Comparison of ENCODE assay signal across 17 cellular contexts in the genomic region with DNA sequence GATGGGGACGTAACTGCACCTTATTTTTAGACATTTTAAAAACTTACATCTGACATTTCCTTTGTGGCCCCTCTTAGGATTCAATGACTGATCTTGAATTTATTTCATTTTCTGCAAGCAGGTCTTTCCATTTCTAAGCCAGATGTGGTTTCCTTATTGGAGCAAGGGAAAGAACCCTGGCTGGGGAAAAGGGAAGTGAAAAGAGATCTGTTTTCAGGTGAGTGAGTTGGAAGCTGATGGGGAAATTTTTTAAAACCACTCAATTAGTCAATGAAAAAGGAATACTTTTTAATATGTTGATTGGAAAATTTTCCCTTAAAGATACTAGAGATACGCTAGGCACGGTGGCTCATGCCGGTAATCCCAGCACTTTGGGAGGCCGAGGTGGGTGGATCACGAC. TPM values are rescaled to one million over a fixed set of nuclear protein-coding genes. Genes with fewer than 3 reads are reported as not detected.
DNase-seq lines count a peak whose midpoint lies in the region; ATAC-seq and TF ChIP-seq lines count a peak whose summit lies in the region.
"Had no signal": no experiment of that assay in that cellular context is flagged by ENCODE, and none has a peak within 500 bp of the region (broad histone marks: within the 10 kb centered on the region; RNA-seq: fewer than 3 reads in every experiment).

No MANE protein-coding gene starts in this region.

- peaks cover 7% of the 10 kb centered on the region for H3K4me1 Mint-ChIP-seq in activated naive CD8-positive, alpha-beta T cell (ENCODE audit: low read depth)
- peaks cover 9% of the 10 kb centered on the region for H3K4me1 Mint-ChIP-seq in activated naive CD8-positive, alpha-beta T cell treated with anti-CD3 and anti-CD28 coated beads for 36 hours
- H3K4me1 Mint-ChIP-seq in T-cell (peaks cover 0 to 19% (median 14%) of the 10 kb centered on the region in 3 donors), glutamatergic neuron (ENCODE audit: low read depth, unreplicated experiment) (peaks cover 4% of the 10 kb centered on the region), immature natural killer cell (peaks cover 8 to 21% of the 10 kb centered on the region in 2 donors)
- peaks cover 5% of the 10 kb centered on the region for H3K4me1 Mint-ChIP-seq in stimulated activated memory B cell treated with anti-CD40 and anti-IgM and Interleukin-4, amounts not matched to agents 10 μg/mL and 1 μg/mL and 100 μg/mL, for 72 hours

- no peak for TF ChIP-seq CTCF in glutamatergic neuron (IDR thresholded peaks at IDR 0.05; ENCODE audit: partially characterized antibody, unreplicated experiment)

- CTCF ChIA-PET in T-cell (lab: Charles Lee) = interaction anchor here in 1 of 2 donors (0.6 kb wide), 1 partner anchor 67 kb away, joined by 3 read pairs; no protein-coding TSS in a partner anchor

- H3K36me3 Mint-ChIP-seq in activated naive CD8-positive, alpha-beta T cell = peaks cover 47% of the 10 kb centered on the region
- H3K36me3 Mint-ChIP-seq in activated naive CD8-positive, alpha-beta T cell treated with anti-CD3 and anti-CD28 coated beads for 36 hours = peaks cover 68% of the 10 kb centered on the region
- H3K36me3 Mint-ChIP-seq in T-cell = peaks cover 67% of the 10 kb centered on the region
- H3K36me3 Mint-ChIP-seq in glutamatergic neuron (ENCODE audit: unreplicated experiment) = peaks cover 59% of the 10 kb centered on the region
- H3K36me3 Mint-ChIP-seq in stimulated activated memory B cell treated with anti-CD40 and anti-IgM and Interleukin-4, amounts not matched to agents 10 μg/mL and 1 μg/mL and 100 μg/mL, for 72 hours = peaks cover 67% of the 10 kb centered on the region
- peaks cover 52 to 70% (median 61%) of the 10 kb centered on the region in 3 donors for H3K36me3 Mint-ChIP-seq in immature natural killer cell

- DNase-seq in activated naive CD8-positive, alpha-beta T cell treated with anti-CD3 and anti-CD28 coated beads for 36 hours = no peak
- no peak for DNase-seq in T-cell
- no peak for DNase-seq in glutamatergic neuron
- DNase-seq in KBM-7 = no peak
- no peak for DNase-seq in immature natural killer cell
- DNase-seq: C1 segment of cervical spinal cord, DMS79, GM23248, NCI-H1436, NCI-H2029, NCI-H345, NCI-H526, PC-3, SIG-M5 had no signal

- no peak for ATAC-seq in T-cell (replicated peaks in 1 of 4)
- no peak for ATAC-seq in stimulated activated memory B cell treated with anti-CD40 and anti-IgM and Interleukin-4, amounts not matched to agents 10 μg/mL and 1 μg/mL and 100 μg/mL, for 72 hours
- no peak for ATAC-seq in GM21737 (IDR thresholded peaks at IDR 0.05; ENCODE audit: unreplicated experiment)
- ATAC-seq: PC-3 had no signal

- POLR2A ChIA-PET in T-cell (lab: Charles Lee) = interaction anchor here in 1 of 2 donors (0.7 kb wide), 1 partner anchor 61 kb away, joined by 6 read pairs; no protein-coding TSS in a partner anchor

- no peak overlapping the region for H3K27ac Mint-ChIP-seq in activated naive CD8-positive, alpha-beta T cell
- H3K27ac Mint-ChIP-seq in activated naive CD8-positive, alpha-beta T cell treated with anti-CD3 and anti-CD28 coated beads for 36 hours = no peak overlapping the region
- H3K27ac Mint-ChIP-seq in T-cell (no peak overlapping the region), glutamatergic neuron (ENCODE audit: unreplicated experiment) (peak overlapping the region; percentile 23), immature natural killer cell (peak overlapping the region in 1 of 6 donors; percentile 30)
- peak overlapping the region; percentile 27 for H3K27ac Mint-ChIP-seq in stimulated activated memory B cell treated with anti-CD40 and anti-IgM and Interleukin-4, amounts not matched to agents 10 μg/mL and 1 μg/mL and 100 μg/mL, for 72 hours

- H3K27me3 Mint-ChIP-seq in activated naive CD8-positive, alpha-beta T cell = no peaks in the 10 kb centered on the region
- no peaks in the 10 kb centered on the region for H3K27me3 Mint-ChIP-seq in activated naive CD8-positive, alpha-beta T cell treated with anti-CD3 and anti-CD28 coated beads for 36 hours
- no peaks in the 10 kb centered on the region for H3K27me3 Mint-ChIP-seq in T-cell
- H3K27me3 Mint-ChIP-seq in glutamatergic neuron (ENCODE audit: unreplicated experiment) = peaks cover 5% of the 10 kb centered on the region
- H3K27me3 Mint-ChIP-seq in stimulated activated memory B cell treated with anti-CD40 and anti-IgM and Interleukin-4, amounts not matched to agents 10 μg/mL and 1 μg/mL and 100 μg/mL, for 72 hours = no peaks in the 10 kb centered on the region
- H3K27me3 Mint-ChIP-seq in immature natural killer cell (ENCODE audit: low read depth in 3 of 3) = peaks cover 0 to 7% (median 1%) of the 10 kb centered on the region in 3 donors

- in situ Hi-C loops in KBM-7 (cut with MboI; ENCODE audit: low pct_unique_long_range_greater_than_20kb, low sequenced_read_pairs) = no loop called here

- peaks cover 20% of the 10 kb centered on the region for H3K9me3 Mint-ChIP-seq in activated naive CD8-positive, alpha-beta T cell (ENCODE audit: low read depth)
- peaks cover 52% of the 10 kb centered on the region for H3K9me3 Mint-ChIP-seq in activated naive CD8-positive, alpha-beta T cell treated with anti-CD3 and anti-CD28 coated beads for 36 hours
- peaks cover 17 to 43% (median 30%) of the 10 kb centered on the region in 3 donors for H3K9me3 Mint-ChIP-seq in T-cell
- peaks cover 32% of the 10 kb centered on the region for H3K9me3 Mint-ChIP-seq in glutamatergic neuron (ENCODE audit: unreplicated experiment)
- peaks cover 22% of the 10 kb centered on the region for H3K9me3 Mint-ChIP-seq in stimulated activated memory B cell treated with anti-CD40 and anti-IgM and Interleukin-4, amounts not matched to agents 10 μg/mL and 1 μg/mL and 100 μg/mL, for 72 hours
- H3K9me3 Mint-ChIP-seq in immature natural killer cell = peaks cover 39 to 65% (median 55%) of the 10 kb centered on the region in 6 donors

- peak overlapping the region; percentile 32 for H3K4me3 Mint-ChIP-seq in activated naive CD8-positive, alpha-beta T cell
- H3K4me3 Mint-ChIP-seq in activated naive CD8-positive, alpha-beta T cell treated with anti-CD3 and anti-CD28 coated beads for 36 hours = no peak overlapping the region
- peak overlapping the region in 2 of 3 donors; percentile 9 to 20 for H3K4me3 Mint-ChIP-seq in T-cell
- H3K4me3 Mint-ChIP-seq in glutamatergic neuron (ENCODE audit: unreplicated experiment) = no peak overlapping the region
- no peak overlapping the region for H3K4me3 Mint-ChIP-seq in stimulated activated memory B cell treated with anti-CD40 and anti-IgM and Interleukin-4, amounts not matched to agents 10 μg/mL and 1 μg/mL and 100 μg/mL, for 72 hours
- no peak overlapping the region for H3K4me3 Mint-ChIP-seq in immature natural killer cell

RNA-seq across cellular contexts. Expression of a gene that starts 2.6 kb away (rescaled TPM):
- 10 to 100 TPM; 17.0 TPM for total RNA-seq in activated naive CD8-positive, alpha-beta T cell treated with anti-CD3 and anti-CD28 coated beads for 36 hours
- 10 to 100 TPM; 12.6 to 20.8 (median 20.3) TPM for total RNA-seq in T-cell
- total RNA-seq in glutamatergic neuron (ENCODE audit: unreplicated experiment) = 32.3 TPM
- polyA plus RNA-seq in immature natural killer cell = 10 to 100 TPM; 12.8 to 15.8 (median 14.4) TPM

RNA-seq across cellular contexts. Expression of a gene that starts 46.0 kb away (rescaled TPM):
- total RNA-seq in activated naive CD8-positive, alpha-beta T cell treated with anti-CD3 and anti-CD28 coated beads for 36 hours = 10 to 100 TPM; 17.0 to 19.6 TPM
- 10 to 100 TPM; 26.6 to 38.9 (median 35.9) TPM for total RNA-seq in T-cell
- 76.7 TPM for total RNA-seq in glutamatergic neuron (ENCODE audit: unreplicated experiment)
- polyA plus RNA-seq in immature natural killer cell = 10 to 100 TPM in 2 of 3 donors, 1 to 10 TPM in 1; 8.1 to 14.7 (median 11.7) TPM

RNA-seq across cellular contexts. Expression of a gene that starts 46.7 kb away (rescaled TPM):
- 1 to 10 TPM; 1.4 TPM for total RNA-seq in activated naive CD8-positive, alpha-beta T cell treated with anti-CD3 and anti-CD28 coated beads for 36 hours
- total RNA-seq in T-cell (1 to 10 TPM; 4.9 to 6.0 (median 5.1) TPM), glutamatergic neuron (ENCODE audit: unreplicated experiment) (9.2 TPM)
- under 1 TPM; 0.30 to 0.38 (median 0.37) TPM for polyA plus RNA-seq in immature natural killer cell

RNA-seq across cellular contexts. Expression of a gene that starts 47.1 kb away (rescaled TPM):
- 1 to 10 TPM; 4.8 to 7.2 TPM for total RNA-seq in activated naive CD8-positive, alpha-beta T cell treated with anti-CD3 and anti-CD28 coated beads for 36 hours
- total RNA-seq in T-cell (10 to 100 TPM; 11.7 to 46.6 (median 15.6) TPM), glutamatergic neuron (ENCODE audit: unreplicated experiment) (29.8 TPM)
- polyA plus RNA-seq in immature natural killer cell = 10 to 100 TPM in 1 of 3 donors, 1 to 10 TPM in 2; 5.0 to 10.4 (median 5.1) TPM

Comparison
In these comparisons a context has a peak if more than half of its experiments do, and no peak if none do; other contexts are left out.
1. H3K4me3 Mint-ChIP-seq: peak in activated naive CD8-positive, alpha-beta T cell (single experiment) and T-cell (2 of 3); none in activated naive CD8-positive, alpha-beta T cell treated with anti-CD3 and anti-CD28 coated beads for 36 hours (single experiment), glutamatergic neuron (single experiment), stimulated activated memory B cell treated with anti-CD40 and anti-IgM and Interleukin-4, amounts not matched to agents 10 μg/mL and 1 μg/mL and 100 μg/mL, for 72 hours (single experiment) and immature natural killer cell (0 of 5).
2. H3K27ac Mint-ChIP-seq: peak in glutamatergic neuron (single experiment) and stimulated activated memory B cell treated with anti-CD40 and anti-IgM and Interleukin-4, amounts not matched to agents 10 μg/mL and 1 μg/mL and 100 μg/mL, for 72 hours (single experiment); none in activated naive CD8-positive, alpha-beta T cell (single experiment), activated naive CD8-positive, alpha-beta T cell treated with anti-CD3 and anti-CD28 coated beads for 36 hours (single experiment) and T-cell (0 of 2).